ENCODE assay signal across 11 cellular contexts in genomic region chr11:59666969-59667368, GRCh38. TPM values are rescaled to one million over a fixed set of nuclear protein-coding genes. Genes with fewer than 3 reads are reported as not detected.
DNase-seq lines count a peak whose midpoint lies in the region; ATAC-seq, FAIRE-seq and TF ChIP-seq lines count a peak whose summit lies in the region.
"Had no signal": no experiment of that assay in that cellular context is flagged by ENCODE, and none has a peak within 500 bp of the region (broad histone marks: within the 10 kb centered on the region; RNA-seq: fewer than 3 reads in every experiment).

No MANE protein-coding gene starts in this region.

- H3K27me3 ChIP-seq in CD8-positive, alpha-beta memory T cell (ENCODE audit: insufficient read depth, low read length, poor library complexity, severe bottlenecking): no peaks in the 10 kb centered on the region
- H3K27me3 ChIP-seq in neural progenitor cell: no peaks in the 10 kb centered on the region

- no peak for FAIRE-seq in frontal cortex (lab: Jason Lieb, UNC)

- no peaks in the 10 kb centered on the region for H3K27me3 Mint-ChIP-seq in CD8-positive, alpha-beta memory T cell
- H3K27me3 Mint-ChIP-seq in neural progenitor cell (ENCODE audit: insufficient read depth, low read depth): no peaks in the 10 kb centered on the region

- H3K36me3 ChIP-seq in CD8-positive, alpha-beta memory T cell (ENCODE audit: insufficient read depth, low read length): peaks cover 19% of the 10 kb centered on the region
- H3K36me3 ChIP-seq in neural progenitor cell: peaks cover 21% of the 10 kb centered on the region

- no peak for TF ChIP-seq CTCF in NB4 (IDR thresholded peaks at IDR 0.05; ENCODE audit: low read depth, low read length)
- TF ChIP-seq CTCF in choroid plexus epithelial cell (conservative IDR thresholded peaks at IDR 0.05; ENCODE audit: low read depth, low read length): no peak
- no peak for TF ChIP-seq CTCF in neural progenitor cell (IDR thresholded peaks at IDR 0.05)

- H3K4me2 ChIP-seq in neural progenitor cell: peak overlapping the region; percentile 77

- H3K27ac Mint-ChIP-seq in CD8-positive, alpha-beta memory T cell: peak overlapping the region in 7 of 8 donors; percentile 14 to 100 (median 92)
- H3K27ac Mint-ChIP-seq in neural progenitor cell: no peak overlapping the region

- no peak overlapping the region for H3K27ac ChIP-seq in CD8-positive, alpha-beta memory T cell (ENCODE audit: low read depth, low read length)
- H3K27ac ChIP-seq in neural progenitor cell: no peak overlapping the region

- H3K4me1 ChIP-seq in CD8-positive, alpha-beta memory T cell (ENCODE audit: insufficient read depth, low read length): peaks cover 23% of the 10 kb centered on the region
- H3K4me1 ChIP-seq in neural progenitor cell: no peaks in the 10 kb centered on the region

- DNase-seq in CD8-positive, alpha-beta memory T cell: no peak
- DNase-seq in NB4 (ENCODE audit: low read depth) (peak; percentile 13), choroid plexus epithelial cell (ENCODE audit: low read depth) (peak; percentile 40), neural progenitor cell (ENCODE audit: low spot score) (no peak), frontal cortex (ENCODE audit: low spot score in 2 of 2) (no peak), ureter (ENCODE audit: low spot score) (no peak), NCI-H1092 treated with DMSO at 0.1 percent for 48 hours (lab: John Stamatoyannopoulos, UW) (no peak)
- DNase-seq: effector CD4-positive, alpha-beta T cell; NCI-H1694 treated with DMSO at 0.1 percent for 48 hours had no signal

- peaks cover 19% of the 10 kb centered on the region for H4K20me1 ChIP-seq in neural progenitor cell (ENCODE audit: low read depth)

- no peak overlapping the region for H2AFZ ChIP-seq in neural progenitor cell (replicated peaks)

- CTCF ChIA-PET in CD8-positive, alpha-beta memory T cell (lab: Charles Lee): no interaction called here

- no peak overlapping the region for H3K4me3 ChIP-seq in CD8-positive, alpha-beta memory T cell (ENCODE audit: low read length)
- H3K4me3 ChIP-seq in NB4 (ENCODE audit: low read depth, low read length): peak overlapping the region; percentile 82
- H3K4me3 ChIP-seq in choroid plexus epithelial cell (ENCODE audit: low read depth, low read length): peak overlapping the region; percentile 82
- H3K4me3 ChIP-seq in neural progenitor cell: no peak overlapping the region

- H3K4me1 Mint-ChIP-seq in CD8-positive, alpha-beta memory T cell: peaks cover 45 to 68% (median 55%) of the 10 kb centered on the region in 3 donors
- H3K4me1 Mint-ChIP-seq in neural progenitor cell: peaks cover 16% of the 10 kb centered on the region

- H3K9me3 Mint-ChIP-seq in CD8-positive, alpha-beta memory T cell: no peaks in the 10 kb centered on the region
- no peaks in the 10 kb centered on the region for H3K9me3 Mint-ChIP-seq in neural progenitor cell

- peaks cover 5 to 62% (median 7%) of the 10 kb centered on the region in 3 donors for H3K36me3 Mint-ChIP-seq in CD8-positive, alpha-beta memory T cell
- H3K36me3 Mint-ChIP-seq in neural progenitor cell: peaks cover 8% of the 10 kb centered on the region

- ATAC-seq in GM21447 (IDR thresholded peaks at IDR 0.05; ENCODE audit: unreplicated experiment): no peak

- H3K9ac ChIP-seq in neural progenitor cell: no peak overlapping the region

- H3K9me3 ChIP-seq in CD8-positive, alpha-beta memory T cell (ENCODE audit: low read length): no peaks in the 10 kb centered on the region
- H3K9me3 ChIP-seq in neural progenitor cell (ENCODE audit: low read depth): no peaks in the 10 kb centered on the region

- POLR2A ChIA-PET in CD8-positive, alpha-beta memory T cell (lab: Charles Lee): interaction anchor here (0.9 kb wide), 1 partner anchor 51 kb away, joined by 3 read pairs; no protein-coding TSS in a partner anchor

- peaks cover 25% of the 10 kb centered on the region for H3F3A ChIP-seq in neural progenitor cell (ENCODE audit: low read depth)

- H3K79me2 ChIP-seq in neural progenitor cell (ENCODE audit: low read depth): peaks cover 37% of the 10 kb centered on the region

- peak overlapping the region; percentile 4 to 99 (median 94) for H3K4me3 Mint-ChIP-seq in CD8-positive, alpha-beta memory T cell
- H3K4me3 Mint-ChIP-seq in neural progenitor cell: peak overlapping the region; percentile 92

- no peak for TF ChIP-seq POLR2A in NB4 (IDR thresholded peaks at IDR 0.05; ENCODE audit: extremely low read depth, insufficient read length)

RNA-seq across cellular contexts. Expression of gene PATL1, which starts 1.9 kb away (rescaled TPM):
- 10 to 100 TPM; 61.3 to 65.8 TPM for total RNA-seq in CD8-positive, alpha-beta memory T cell
- polyA plus RNA-seq in CD8-positive, alpha-beta memory T cell: 7.5 TPM
- 15.3 and 16.0 TPM in 2 replicates for total RNA-seq in neural progenitor cell (ENCODE audit: low replicate concordance)
- 4.5 TPM for total RNA-seq in frontal cortex
- total RNA-seq in ureter: 38.1 TPM

RNA-seq across cellular contexts. Expression of gene OR10V1, which starts 46.7 kb away (rescaled TPM):
- not detected for total RNA-seq in CD8-positive, alpha-beta memory T cell
- not detected for polyA plus RNA-seq in CD8-positive, alpha-beta memory T cell
- total RNA-seq in neural progenitor cell (ENCODE audit: low replicate concordance): not detected in 2 replicates
- total RNA-seq in frontal cortex: not detected
- not detected for total RNA-seq in ureter
- polyA plus RNA-seq: neural cell had no signal

RNA-seq across cellular contexts. Expression of gene OSBP, which starts 51.4 kb away (rescaled TPM):
- 10 to 100 TPM; 37.8 to 38.4 TPM for total RNA-seq in CD8-positive, alpha-beta memory T cell
- polyA plus RNA-seq in CD8-positive, alpha-beta memory T cell: 32.3 TPM
- total RNA-seq in neural progenitor cell (ENCODE audit: low replicate concordance) (20.1 and 22.7 TPM in 2 replicates), frontal cortex (33.8 TPM), ureter (73.1 TPM)

Comparison
In these comparisons a context has a peak if more than half of its experiments do, and no peak if none do; other contexts are left out.
1. DNase-seq: peak in NB4 (single experiment) and choroid plexus epithelial cell (single experiment); none in CD8-positive, alpha-beta memory T cell (0 of 5), neural progenitor cell (single experiment), frontal cortex (0 of 2), ureter (single experiment) and NCI-H1092 treated with DMSO at 0.1 percent for 48 hours (single experiment).
2. H3K4me3 ChIP-seq: peak in NB4 (single experiment) and choroid plexus epithelial cell (single experiment); none in CD8-positive, alpha-beta memory T cell (single experiment) and neural progenitor cell (single experiment).